Comparison of ENCODE assay signal across 29 cellular contexts in the genomic region with DNA sequence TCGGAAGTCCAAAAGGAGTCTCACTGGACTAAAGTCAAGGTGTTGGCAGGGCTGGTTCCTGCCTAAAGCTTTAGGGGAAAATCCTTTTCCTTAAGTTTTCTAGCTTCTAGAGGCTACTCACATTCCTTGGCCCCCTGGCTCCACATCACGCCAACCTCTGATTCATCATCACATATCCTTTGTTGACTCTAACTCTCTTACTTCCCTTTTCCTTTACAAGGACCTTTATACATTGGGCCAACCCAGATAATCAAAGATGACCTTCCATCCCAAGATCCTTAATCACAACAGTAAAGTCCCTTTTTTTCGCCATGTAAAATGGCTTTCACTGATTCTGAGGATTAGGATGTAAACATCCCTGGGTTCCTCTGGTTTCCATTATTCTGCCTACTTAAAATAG.
"Had no signal": no experiment of that assay in that cellular context is flagged by ENCODE, and none has a peak within 500 bp of the region (broad histone marks: within the 10 kb centered on the region; RNA-seq: fewer than 3 reads in every experiment).

No MANE protein-coding gene starts in this region.

- H3K36me3 Mint-ChIP-seq: activated naive CD8-positive, alpha-beta T cell; WTC11 had no signal

- H3K4me1 Mint-ChIP-seq: activated CD4-positive, alpha-beta memory T cell treated with anti-CD3 and anti-CD28 coated beads, Interleukin-2, amount 10 ng/mL, durations not matched to agents 7 days and 5 days; activated CD4-positive, alpha-beta T cell treated with anti-CD3 and anti-CD28 coated beads, Interleukin-2, amount 10 ng/mL, durations not matched to agents 7 days and 5 days; activated T-helper 17 cell treated with anti-CD3 and anti-CD28 coated beads, Interleukin-2, amount 50 U/mL, for 72 hours had no signal

- H3K4me1 ChIP-seq: body of pancreas, esophagus muscularis mucosa, foreskin keratinocyte, gastrocnemius medialis, heart left ventricle had no signal

- FAIRE-seq: TTC549 had no signal

- DNase-seq: activated CD4-positive, alpha-beta memory T cell treated with anti-CD3 and anti-CD28 coated beads, Interleukin-2, amount 10 ng/mL, durations not matched to agents 7 days and 5 days; activated CD4-positive, alpha-beta T cell treated with anti-CD3 and anti-CD28 coated beads for 1 hour; activated CD4-positive, alpha-beta T cell treated with anti-CD3 and anti-CD28 coated beads for 4 hours; activated CD4-positive, alpha-beta T cell treated with anti-CD3 and anti-CD28 coated beads, Interleukin-2, amount 10 ng/mL, durations not matched to agents 7 days and 5 days; activated CD4-positive, alpha-beta T cell treated with anti-CD3 and anti-CD28 coated beads, Interleukin-2, amount 50 U/mL, for 4 hours; activated effector memory CD4-positive, alpha-beta T cell treated with Interleukin-2 at 50 U/mL for 16 hours; activated gamma-delta T cell treated with Interleukin-2 at 50 U/mL for 16 hours; activated naive CD4-positive, alpha-beta T cell treated with anti-CD3 and anti-CD28 coated beads, Interleukin-2, amount 50 U/mL, for 16 hours; activated naive CD4-positive, alpha-beta T cell treated with Interleukin-2 at 50 U/mL for 16 hours; activated T-cell treated with anti-CD3 and anti-CD28 coated beads, Interleukin-2, amount 50 U/mL, for 4 hours; amniotic stem cell; anterior cingulate cortex; body of pancreas; caudate nucleus; cortex of kidney; effector memory CD4-positive, alpha-beta T cell; endodermal cell; erythroblast; foreskin keratinocyte; gastrocnemius medialis; glutamatergic neuron; heart left ventricle; T-helper 2 cell had no signal

- H3K9me3 Mint-ChIP-seq: activated CD4-positive, alpha-beta memory T cell treated with anti-CD3 and anti-CD28 coated beads, Interleukin-2, amount 10 ng/mL, durations not matched to agents 7 days and 5 days; activated CD4-positive, alpha-beta T cell treated with anti-CD3 and anti-CD28 coated beads, Interleukin-2, amount 10 ng/mL, durations not matched to agents 7 days and 5 days; activated T-cell treated with anti-CD3 and anti-CD28 coated beads, Interleukin-2, amount 50 U/mL, for 4 hours; endodermal cell; WTC11 had no signal

- H3K9me3 ChIP-seq: body of pancreas, esophagus muscularis mucosa, gastrocnemius medialis had no signal

- H3K27me3 ChIP-seq: body of pancreas, esophagus muscularis mucosa, foreskin keratinocyte, gastrocnemius medialis, heart left ventricle had no signal

- H3K4me3 ChIP-seq: body of pancreas, esophagus muscularis mucosa, gastrocnemius medialis, heart left ventricle had no signal

- H3K4me3 Mint-ChIP-seq: activated CD4-positive, alpha-beta memory T cell treated with anti-CD3 and anti-CD28 coated beads, Interleukin-2, amount 10 ng/mL, durations not matched to agents 7 days and 5 days; activated CD4-positive, alpha-beta T cell treated with anti-CD3 and anti-CD28 coated beads, Interleukin-2, amount 10 ng/mL, durations not matched to agents 7 days and 5 days; activated naive CD8-positive, alpha-beta T cell; activated T-cell treated with anti-CD3 and anti-CD28 coated beads, Interleukin-2, amount 50 U/mL, for 4 hours; activated T-helper 17 cell treated with anti-CD3 and anti-CD28 coated beads, Interleukin-2, amount 50 U/mL, for 72 hours; endodermal cell; WTC11 had no signal

- H3K36me3 ChIP-seq: esophagus muscularis mucosa, gastrocnemius medialis, heart left ventricle had no signal

- H3K27ac ChIP-seq: body of pancreas, esophagus muscularis mucosa, foreskin keratinocyte, gastrocnemius medialis, heart left ventricle, VCaP had no signal

- H3K27me3 Mint-ChIP-seq: activated CD4-positive, alpha-beta memory T cell treated with anti-CD3 and anti-CD28 coated beads, Interleukin-2, amount 10 ng/mL, durations not matched to agents 7 days and 5 days; activated CD4-positive, alpha-beta T cell treated with anti-CD3 and anti-CD28 coated beads, Interleukin-2, amount 10 ng/mL, durations not matched to agents 7 days and 5 days; activated naive CD8-positive, alpha-beta T cell; activated T-helper 17 cell treated with anti-CD3 and anti-CD28 coated beads, Interleukin-2, amount 50 U/mL, for 72 hours had no signal

- H3K27ac Mint-ChIP-seq: activated CD4-positive, alpha-beta memory T cell treated with anti-CD3 and anti-CD28 coated beads, Interleukin-2, amount 10 ng/mL, durations not matched to agents 7 days and 5 days; activated CD4-positive, alpha-beta T cell treated with anti-CD3 and anti-CD28 coated beads, Interleukin-2, amount 10 ng/mL, durations not matched to agents 7 days and 5 days; activated naive CD8-positive, alpha-beta T cell; activated T-helper 17 cell treated with anti-CD3 and anti-CD28 coated beads, Interleukin-2, amount 50 U/mL, for 72 hours; endodermal cell; WTC11 had no signal

- ATAC-seq: activated T-cell treated with anti-CD3 and anti-CD28 coated beads, Interleukin-2, amount 50 U/mL, for 4 hours; activated T-helper 17 cell treated with anti-CD3 and anti-CD28 coated beads, Interleukin-2, amount 50 U/mL, for 72 hours; body of pancreas; foreskin keratinocyte; gastrocnemius medialis; heart left ventricle had no signal
